16 cellular contexts compared by ENCODE assay signal in genomic region chr1:119046429-119047039, GRCh38. TPM values are rescaled to one million over a fixed set of nuclear protein-coding genes. Genes with fewer than 3 reads are reported as not detected.
DNase-seq lines count a peak whose midpoint lies in the region; ATAC-seq and TF ChIP-seq lines count a peak whose summit lies in the region.
"Had no signal": no experiment of that assay in that cellular context is flagged by ENCODE, and none has a peak within 500 bp of the region (broad histone marks: within the 10 kb centered on the region; RNA-seq: fewer than 3 reads in every experiment).

No MANE protein-coding gene starts in this region.

- peak overlapping the region; percentile 44 for H3K27ac ChIP-seq in VCaP
- H3K27ac ChIP-seq: A549, HL-60 had no signal

- no peaks in the 10 kb centered on the region for H3K9me3 ChIP-seq in BE2C
- H3K9me3 ChIP-seq: A549, Peyer's patch had no signal

- peaks cover 4% of the 10 kb centered on the region; the same call in 1 of the 2 replicates for H3K4me1 ChIP-seq in BE2C
- H3K4me1 ChIP-seq: A549, Peyer's patch had no signal

- POLR2A ChIA-PET in AG04449 (lab: Yijun Ruan, JAX) = no interaction called here

- CTCF ChIA-PET in AG04449 (lab: Yijun Ruan, JAX) = no interaction called here

- peak; percentile 12 for DNase-seq in AG04449 (ENCODE audit: low read depth, low spot score)
- DNase-seq in fibroblast of pulmonary artery (ENCODE audit: low read depth) = peak; percentile 72
- peak; percentile 13 for DNase-seq in non-pigmented ciliary epithelial cell (ENCODE audit: low read depth)
- DNase-seq in SW 1271 (lab: John Stamatoyannopoulos, UW) = no peak
- DNase-seq in BE2C = no peak
- no peak for DNase-seq in stimulated activated CD8-positive, alpha-beta memory T cell treated with anti-CD3 and anti-CD28 coated beads, Interleukin-4, amount 100 ng/mL, for 48 hours
- DNase-seq: amniotic stem cell; DND-41; kidney; NCI-H2227 treated with DMSO at 0.1 percent for 48 hours; Peyer's patch; stimulated activated CD4-positive, alpha-beta T cell treated with anti-CD3 and anti-CD28 coated beads, Interleukin-4, amount 100 ng/mL, for 24 hours had no signal

- H3K4me3 ChIP-seq in AG04449 (ENCODE audit: low read depth, low read length) (no peak overlapping the region), fibroblast of pulmonary artery (replicated peaks; ENCODE audit: low read depth, low read length) (peak overlapping the region; percentile 8), BE2C (ENCODE audit: low read depth, low read length) (no peak overlapping the region)
- H3K4me3 ChIP-seq: A549, Peyer's patch had no signal

- H3K36me3 ChIP-seq in BE2C = no peaks in the 10 kb centered on the region; the same call in 1 of the 2 replicates
- H3K36me3 ChIP-seq: Peyer's patch had no signal

- ATAC-seq in GM18517 (IDR thresholded peaks at IDR 0.05; ENCODE audit: unreplicated experiment) = no peak
- ATAC-seq: A549 had no signal

- no peak for TF ChIP-seq CTCF in AG04449 (IDR thresholded peaks at IDR 0.05; ENCODE audit: insufficient read depth, low read length, missing control alignments)
- no peak for TF ChIP-seq CTCF in VCaP (conservative IDR thresholded peaks at IDR 0.05)
- TF ChIP-seq CTCF in fibroblast of pulmonary artery (IDR thresholded peaks at IDR 0.05; ENCODE audit: low read length, missing control alignments) = no peak
- no peak for TF ChIP-seq CTCF in BE2C (IDR thresholded peaks at IDR 0.05; ENCODE audit: low read depth, low read length)

- no peaks in the 10 kb centered on the region for H3K27me3 ChIP-seq in BE2C
- H3K27me3 ChIP-seq: Peyer's patch had no signal

RNA-seq across cellular contexts. Expression of gene TBX15, which starts 58.4 kb away (rescaled TPM):
- 0.22 TPM for polyA plus RNA-seq in BE2C (2012; ENCODE audit: insufficient read depth, insufficient read length, low read depth)

Comparison
In these comparisons a context has a peak if more than half of its experiments do, and no peak if none do; other contexts are left out.
1. DNase-seq: peak in AG04449 (single experiment), fibroblast of pulmonary artery (single experiment) and non-pigmented ciliary epithelial cell (single experiment); none in SW 1271 (0 of 2), BE2C (single experiment) and stimulated activated CD8-positive, alpha-beta memory T cell treated with anti-CD3 and anti-CD28 coated beads, Interleukin-4, amount 100 ng/mL, for 48 hours (single experiment).